ENCODE assay signal across 9 cellular contexts in the genomic region with DNA sequence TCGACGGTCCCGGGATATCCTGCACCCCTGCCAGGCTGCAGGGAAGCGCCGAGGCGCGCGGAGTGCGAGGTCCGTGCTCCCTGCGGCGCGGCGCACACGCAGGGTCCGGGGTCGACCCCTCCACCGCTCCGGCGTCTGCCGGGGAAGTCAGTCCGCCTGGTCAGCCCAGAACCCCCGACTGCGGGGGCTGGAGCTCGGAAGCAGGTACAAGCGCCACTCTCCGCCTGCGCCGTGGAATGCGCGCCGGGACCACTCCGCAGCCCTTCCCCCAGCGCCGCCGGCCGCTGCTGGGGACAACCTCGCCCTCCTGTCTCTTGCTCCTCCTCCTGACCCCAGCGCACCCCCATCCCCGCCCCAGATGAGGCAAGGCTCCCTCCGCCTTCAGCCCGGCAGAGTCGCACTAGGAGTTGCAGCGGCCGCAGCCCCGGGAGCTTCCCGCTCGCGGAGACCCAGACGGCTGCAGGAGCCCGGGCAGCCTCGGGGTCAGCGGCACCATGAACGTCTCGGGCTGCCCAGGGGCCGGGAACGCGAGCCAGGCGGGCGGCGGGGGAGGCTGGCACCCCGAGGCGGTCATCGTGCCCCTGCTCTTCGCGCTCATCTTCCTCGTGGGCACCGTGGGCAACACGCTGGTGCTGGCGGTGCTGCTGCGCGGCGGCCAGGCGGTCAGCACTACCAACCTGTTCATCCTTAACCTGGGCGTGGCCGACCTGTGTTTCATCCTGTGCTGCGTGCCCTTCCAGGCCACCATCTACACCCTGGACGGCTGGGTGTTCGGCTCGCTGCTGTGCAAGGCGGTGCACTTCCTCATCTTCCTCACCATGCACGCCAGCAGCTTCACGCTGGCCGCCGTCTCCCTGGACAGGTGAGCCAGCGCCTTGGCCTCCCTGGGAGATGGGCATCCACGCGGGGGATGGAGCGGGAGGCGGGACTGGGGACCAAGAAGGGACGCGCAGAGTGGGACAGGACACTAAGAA. TPM values are rescaled to one million over a fixed set of nuclear protein-coding genes. Genes with fewer than 3 reads are reported as not detected.
A peak's percentile ranks its signal among the peaks of the same experiment; 100 is the strongest.
DNase-seq lines count a peak whose midpoint lies in the region; ATAC-seq lines count a peak whose summit lies in the region.
"Had no signal": no experiment of that assay in that cellular context is flagged by ENCODE, and none has a peak within 500 bp of the region (broad histone marks: within the 10 kb centered on the region; RNA-seq: fewer than 3 reads in every experiment).

Gene GALR2 (plus strand): TSS at position 392 of the 974 bp plus-strand sequence. CDS start 103 bp downstream, at position 495.

- no peaks in the 10 kb centered on the region for H3K9me3 ChIP-seq in mesodermal cell (ENCODE audit: control insufficient read depth, low read length)

- no peak for DNase-seq in stimulated activated naive CD8-positive, alpha-beta T cell treated with anti-CD3 and anti-CD28 coated beads, Interleukin-15, Interleukin-2, amounts not matched to agents 100 U/mL and 50 U/mL, for 24 hours
- DNase-seq in activated naive CD8-positive, alpha-beta T cell treated with anti-CD3 and anti-CD28 coated beads, Interleukin-2, amount 10 ng/mL, durations not matched to agents 7 days and 5 days: peak; percentile 40
- DNase-seq in SW480 (ENCODE audit: low spot score) (no peak), NCI-H2081 (lab: John Stamatoyannopoulos, UW) (no peak)

- no peaks in the 10 kb centered on the region for H3K36me3 ChIP-seq in mesodermal cell (ENCODE audit: control insufficient read depth, insufficient read depth, low read length)

- no peaks in the 10 kb centered on the region for H3K9me3 Mint-ChIP-seq in stimulated activated naive CD8-positive, alpha-beta T cell treated with anti-CD3 and anti-CD28 coated beads, Interleukin-15, Interleukin-2, amounts not matched to agents 100 ng/mL and 50 ng/mL, for 24 hours
- H3K9me3 Mint-ChIP-seq in activated naive CD8-positive, alpha-beta T cell treated with anti-CD3 and anti-CD28 coated beads, Interleukin-2, amount 10 ng/mL, durations not matched to agents 7 days and 5 days: no peaks in the 10 kb centered on the region

- no peak within 1 kb of the TSS for H3K27ac Mint-ChIP-seq in stimulated activated naive CD8-positive, alpha-beta T cell treated with anti-CD3 and anti-CD28 coated beads, Interleukin-15, Interleukin-2, amounts not matched to agents 100 ng/mL and 50 ng/mL, for 24 hours
- no peak within 1 kb of the TSS for H3K27ac Mint-ChIP-seq in activated naive CD8-positive, alpha-beta T cell treated with anti-CD3 and anti-CD28 coated beads, Interleukin-2, amount 10 ng/mL, durations not matched to agents 7 days and 5 days

- ATAC-seq in stimulated activated naive CD8-positive, alpha-beta T cell treated with anti-CD3 and anti-CD28 coated beads, Interleukin-15, Interleukin-2, amounts not matched to agents 100 U/mL and 50 U/mL, for 24 hours: no peak
- no peak for ATAC-seq in activated naive CD8-positive, alpha-beta T cell treated with anti-CD3 and anti-CD28 coated beads, Interleukin-2, amount 10 ng/mL, durations not matched to agents 7 days and 5 days (ENCODE audit: low read depth)
- ATAC-seq in GM19023 (IDR thresholded peaks at IDR 0.05; ENCODE audit: unreplicated experiment): no peak
- no peak for ATAC-seq in GM18873 (IDR thresholded peaks at IDR 0.05; ENCODE audit: low FRiP score, unreplicated experiment)

- H3K4me3 Mint-ChIP-seq in stimulated activated naive CD8-positive, alpha-beta T cell treated with anti-CD3 and anti-CD28 coated beads, Interleukin-15, Interleukin-2, amounts not matched to agents 100 ng/mL and 50 ng/mL, for 24 hours: peak within 1 kb of the TSS; percentile 68
- H3K4me3 Mint-ChIP-seq in activated naive CD8-positive, alpha-beta T cell treated with anti-CD3 and anti-CD28 coated beads, Interleukin-2, amount 10 ng/mL, durations not matched to agents 7 days and 5 days: peak within 1 kb of the TSS; percentile 82

- POLR2A ChIA-PET in activated naive CD8-positive, alpha-beta T cell treated with anti-CD3 and anti-CD28 coated beads, Interleukin-2, amount 10 ng/mL, durations not matched to agents 7 days and 5 days (lab: Charles Lee): interaction anchor here (1.3 kb wide), 1 partner anchor 178 kb away, joined by 3 read pairs; the partner anchor contains the start of gene TRIM65

- peaks cover 5% of the 10 kb centered on the region for H3K36me3 Mint-ChIP-seq in stimulated activated naive CD8-positive, alpha-beta T cell treated with anti-CD3 and anti-CD28 coated beads, Interleukin-15, Interleukin-2, amounts not matched to agents 100 ng/mL and 50 ng/mL, for 24 hours (ENCODE audit: low read depth)
- peaks cover 1% of the 10 kb centered on the region for H3K36me3 Mint-ChIP-seq in activated naive CD8-positive, alpha-beta T cell treated with anti-CD3 and anti-CD28 coated beads, Interleukin-2, amount 10 ng/mL, durations not matched to agents 7 days and 5 days

- H3K27ac ChIP-seq in mesodermal cell (ENCODE audit: low read depth, low read length, severe bottlenecking): no peak within 1 kb of the TSS

- H3K4me1 Mint-ChIP-seq in stimulated activated naive CD8-positive, alpha-beta T cell treated with anti-CD3 and anti-CD28 coated beads, Interleukin-15, Interleukin-2, amounts not matched to agents 100 ng/mL and 50 ng/mL, for 24 hours (ENCODE audit: low read depth): peaks cover 64% of the 10 kb centered on the region
- peaks cover 29% of the 10 kb centered on the region for H3K4me1 Mint-ChIP-seq in activated naive CD8-positive, alpha-beta T cell treated with anti-CD3 and anti-CD28 coated beads, Interleukin-2, amount 10 ng/mL, durations not matched to agents 7 days and 5 days

- H3K4me3 ChIP-seq in mesodermal cell (ENCODE audit: extremely low read depth, insufficient read depth, low read length, poor library complexity, severe bottlenecking): peak within 1 kb of the TSS; percentile 12
- H3K4me3 ChIP-seq: lung had no signal

- WGBS in mesodermal cell (ENCODE audit: insufficient coverage in 2 of 2), 2 experiments: 1 to 3% methylated on average over 65 to 80 of the region's 92 CpGs

- peaks cover 51% of the 10 kb centered on the region for H3K27me3 Mint-ChIP-seq in stimulated activated naive CD8-positive, alpha-beta T cell treated with anti-CD3 and anti-CD28 coated beads, Interleukin-15, Interleukin-2, amounts not matched to agents 100 ng/mL and 50 ng/mL, for 24 hours
- H3K27me3 Mint-ChIP-seq in activated naive CD8-positive, alpha-beta T cell treated with anti-CD3 and anti-CD28 coated beads, Interleukin-2, amount 10 ng/mL, durations not matched to agents 7 days and 5 days: peaks cover 55% of the 10 kb centered on the region

- peaks cover 11% of the 10 kb centered on the region for H3K4me1 ChIP-seq in mesodermal cell (ENCODE audit: control insufficient read depth, insufficient read depth, low read length, poor library complexity, severe bottlenecking)

RNA-seq across cellular contexts. Expression of gene GALR2, which starts in this region (rescaled TPM):
- total RNA-seq in activated naive CD8-positive, alpha-beta T cell treated with anti-CD3 and anti-CD28 coated beads, Interleukin-2, amount 10 ng/mL, durations not matched to agents 7 days and 5 days: not detected
- polyA plus RNA-seq in mesodermal cell (2013, experiment 1 of 2): not detected
- not detected for polyA plus RNA-seq in mesodermal cell (2013, experiment 2 of 2)

Comparison
In these comparisons a context has a peak if more than half of its experiments do, and no peak if none do; other contexts are left out.
1. Peak in DNase-seq in activated naive CD8-positive, alpha-beta T cell treated with anti-CD3 and anti-CD28 coated beads, Interleukin-2, amount 10 ng/mL, durations not matched to agents 7 days and 5 days; RNA of the gene not detected or under 1 TPM.